Comparison of ENCODE assay signal across 8 cellular contexts in genomic region chr7:74183653-74184450, GRCh38. TPM values are rescaled to one million over a fixed set of nuclear protein-coding genes. Genes with fewer than 3 reads are reported as not detected.
DNase-seq lines count a peak whose midpoint lies in the region; ATAC-seq and TF ChIP-seq lines count a peak whose summit lies in the region.

No MANE protein-coding gene starts in this region.

- H3K36me3 Mint-ChIP-seq in activated CD4-positive, alpha-beta memory T cell treated with anti-CD3 and anti-CD28 coated beads, Interleukin-2, amount 10 ng/mL, durations not matched to agents 7 days and 5 days (ENCODE audit: low read depth), result peaks cover 46% of the 10 kb centered on the region

- CTCF ChIA-PET in activated CD4-positive, alpha-beta memory T cell treated with anti-CD3 and anti-CD28 coated beads, Interleukin-2, amount 10 ng/mL, durations not matched to agents 7 days and 5 days (lab: Charles Lee), result interaction anchor here (0.8 to 3.7 kb wide), 10 partner anchors 10 to 218 kb away, joined by 3 to 24 read pairs (median 4); partner anchors contain the start of gene EIF4H

- H3K4me1 Mint-ChIP-seq in activated CD4-positive, alpha-beta memory T cell treated with anti-CD3 and anti-CD28 coated beads, Interleukin-2, amount 10 ng/mL, durations not matched to agents 7 days and 5 days, result peaks cover 60% of the 10 kb centered on the region

- TF ChIP-seq CTCF in BE2C (IDR thresholded peaks at IDR 0.05; ENCODE audit: low read depth, low read length), result peak; percentile 59
- TF ChIP-seq CTCF in GM13977 (IDR thresholded peaks at IDR 0.05; ENCODE audit: extremely low read depth, insufficient read depth, missing control alignments), result peak; percentile 49
- no peak for TF ChIP-seq CTCF in vagina (IDR thresholded peaks at IDR 0.05)

- H3K9me3 Mint-ChIP-seq in activated CD4-positive, alpha-beta memory T cell treated with anti-CD3 and anti-CD28 coated beads, Interleukin-2, amount 10 ng/mL, durations not matched to agents 7 days and 5 days, result no peaks in the 10 kb centered on the region

- H3K36me3 ChIP-seq in BE2C (peaks cover 60% of the 10 kb centered on the region), vagina (peaks cover 0 to 25% of the 10 kb centered on the region in 2 donors)

- in situ Hi-C loops in GM13977 (cut with MboI; ENCODE audit: low pct_unique_long_range_greater_than_20kb, low sequenced_read_pairs, unreplicated experiment), result loop anchor here (25.0 kb wide), 1 partner anchor 97 kb away; the partner anchor contains the start of gene LIMK1

- H3K9me3 ChIP-seq in BE2C, result no peaks in the 10 kb centered on the region
- H3K9me3 ChIP-seq in vagina, result no peaks in the 10 kb centered on the region

- POLR2A ChIA-PET in activated CD4-positive, alpha-beta memory T cell treated with anti-CD3 and anti-CD28 coated beads, Interleukin-2, amount 10 ng/mL, durations not matched to agents 7 days and 5 days (lab: Charles Lee), result interaction anchor here (1.0 to 3.2 kb wide), 3 partner anchors 9 to 10 kb away, joined by 3 to 32 read pairs (median 4); partner anchors contain the start of gene EIF4H

- H3K4me3 Mint-ChIP-seq in activated CD4-positive, alpha-beta memory T cell treated with anti-CD3 and anti-CD28 coated beads, Interleukin-2, amount 10 ng/mL, durations not matched to agents 7 days and 5 days, result no peak overlapping the region

- H3K4me1 ChIP-seq in BE2C (peaks cover 7% of the 10 kb centered on the region; the same call in 1 of the 2 replicates), vagina (peaks cover 96% of the 10 kb centered on the region)

- H3K27me3 ChIP-seq in BE2C (no peaks in the 10 kb centered on the region), vagina (no peaks in the 10 kb centered on the region)

- H3K27ac Mint-ChIP-seq in activated CD4-positive, alpha-beta memory T cell treated with anti-CD3 and anti-CD28 coated beads, Interleukin-2, amount 10 ng/mL, durations not matched to agents 7 days and 5 days, result peak overlapping the region; percentile 45

- ATAC-seq in HG02759 (IDR thresholded peaks at IDR 0.05; ENCODE audit: unreplicated experiment) (no peak), GM18511 (IDR thresholded peaks at IDR 0.05; ENCODE audit: unreplicated experiment) (no peak), HG02973 (IDR thresholded peaks at IDR 0.05; ENCODE audit: unreplicated experiment) (no peak)

- no peak overlapping the region for H3K27ac ChIP-seq in vagina

- H3K4me3 ChIP-seq in BE2C (ENCODE audit: low read depth, low read length) (no peak overlapping the region), vagina (no peak overlapping the region)

- H3K27me3 Mint-ChIP-seq in activated CD4-positive, alpha-beta memory T cell treated with anti-CD3 and anti-CD28 coated beads, Interleukin-2, amount 10 ng/mL, durations not matched to agents 7 days and 5 days, result no peaks in the 10 kb centered on the region

- intact Hi-C loops in vagina (cut with DNase I), result no loop called here

- DNase-seq in BE2C (peak; percentile 27), GM13977 (ENCODE audit: low spot score) (no peak), iPS-NIHi11 (ENCODE audit: low spot score) (peak; percentile 46), vagina (ENCODE audit: extremely low spot score in 2 of 2) (no peak)
- DNase-seq in activated CD4-positive, alpha-beta memory T cell treated with anti-CD3 and anti-CD28 coated beads, Interleukin-2, amount 10 ng/mL, durations not matched to agents 7 days and 5 days, result no peak

- TF ChIP-seq POLR2A in vagina (IDR thresholded peaks at IDR 0.05), result no peak

RNA-seq across cellular contexts. Expression of gene EIF4H, which starts 9.7 kb away (rescaled TPM):
- polyA plus RNA-seq in BE2C (2012; ENCODE audit: insufficient read depth, insufficient read length, low read depth), result 286 TPM
- total RNA-seq in activated CD4-positive, alpha-beta memory T cell treated with anti-CD3 and anti-CD28 coated beads, Interleukin-2, amount 10 ng/mL, durations not matched to agents 7 days and 5 days, result 100 to 1,000 TPM; 295 to 320 TPM
- 139 TPM for total RNA-seq in vagina

RNA-seq across cellular contexts. Expression of gene LAT2, which starts 26.0 kb away (rescaled TPM):
- polyA plus RNA-seq in BE2C (2012; ENCODE audit: insufficient read depth, insufficient read length, low read depth), result 4.5 TPM
- total RNA-seq in activated CD4-positive, alpha-beta memory T cell treated with anti-CD3 and anti-CD28 coated beads, Interleukin-2, amount 10 ng/mL, durations not matched to agents 7 days and 5 days, result 10 to 100 TPM; 31.1 to 32.5 TPM
- total RNA-seq in vagina, result 4.2 TPM

Comparison
In these comparisons a context has a peak if more than half of its experiments do, and no peak if none do; other contexts are left out.
1. DNase-seq: peak in BE2C (single experiment) and iPS-NIHi11 (single experiment); none in GM13977 (single experiment), activated CD4-positive, alpha-beta memory T cell treated with anti-CD3 and anti-CD28 coated beads, Interleukin-2, amount 10 ng/mL, durations not matched to agents 7 days and 5 days (single experiment) and vagina (0 of 2).
2. CTCF ChIP-seq: peak in BE2C (single experiment) and GM13977 (single experiment); none in vagina (0 of 3).